ENCODE assay signal across 19 cellular contexts in genomic region chr16:22235839-22236745, GRCh38. TPM values are rescaled to one million over a fixed set of nuclear protein-coding genes. Genes with fewer than 3 reads are reported as not detected.
DNase-seq lines count a peak whose midpoint lies in the region; ATAC-seq, FAIRE-seq and TF ChIP-seq lines count a peak whose summit lies in the region.
"Had no signal": no experiment of that assay in that cellular context is flagged by ENCODE, and none has a peak within 500 bp of the region (broad histone marks: within the 10 kb centered on the region; RNA-seq: fewer than 3 reads in every experiment).

No MANE protein-coding gene starts in this region.

- no peak for TF ChIP-seq RAD21 in K562 (CRISPR knock-in tag; conservative IDR thresholded peaks at IDR 0.05 in 1 of 2, IDR thresholded peaks at IDR 0.05 in 1 of 2)

- no peaks in the 10 kb centered on the region for H3K27me3 ChIP-seq in K562 (ENCODE audit: control insufficient read depth in 2 of 2, insufficient read depth in 2 of 2, low read length in 2 of 2)
- no peaks in the 10 kb centered on the region for H3K27me3 ChIP-seq in right atrium auricular region
- H3K27me3 ChIP-seq in suprapubic skin: no peaks in the 10 kb centered on the region
- H3K27me3 ChIP-seq: BLaER1 had no signal

- no peak overlapping the region for H3K4me2 ChIP-seq in K562 (ENCODE audit: insufficient read depth, low read length)
- H3K4me2 ChIP-seq: BLaER1 had no signal

- H2AFZ ChIP-seq in K562 (ENCODE audit: low read depth, low read length): no peak overlapping the region

- H3K79me2 ChIP-seq in K562 (ENCODE audit: control insufficient read depth, insufficient read depth, low read length): peaks cover 4% of the 10 kb centered on the region; the same call in 2 of the 3 replicates

- H3K4me3 ChIP-seq in K562 (no peak overlapping the region), right atrium auricular region (no peak overlapping the region), suprapubic skin (no peak overlapping the region)
- H3K4me3 ChIP-seq: BLaER1 had no signal

- FAIRE-seq in K562 (lab: Jason Lieb, UNC) (no peak), GM12891 (lab: Jason Lieb, UNC) (no peak)
- FAIRE-seq: endometrium, H1 had no signal

- H3K36me3 ChIP-seq in K562 (ENCODE audit: control insufficient read depth, insufficient read depth, low read length): peaks cover 50% of the 10 kb centered on the region; the same call in 2 of the 3 replicates
- H3K36me3 ChIP-seq in right atrium auricular region: peaks cover 19% of the 10 kb centered on the region
- H3K36me3 ChIP-seq in suprapubic skin: peaks cover 16% of the 10 kb centered on the region

- H3K9me3 ChIP-seq in K562 (replicated peaks; ENCODE audit: control insufficient read depth, insufficient read depth, low read depth, low read length): no peaks in the 10 kb centered on the region
- H3K9me3 ChIP-seq in right atrium auricular region: no peaks in the 10 kb centered on the region
- no peaks in the 10 kb centered on the region for H3K9me3 ChIP-seq in suprapubic skin
- H3K9me3 ChIP-seq: BLaER1 had no signal

- H3K4me1 ChIP-seq in K562 (replicated peaks in 1 of 2; ENCODE audit: control insufficient read depth in 2 of 2, insufficient read depth in 2 of 2, low read length in 2 of 2): peaks cover 4% of the 10 kb centered on the region in 2 experiments; a peak in 3 of 5 replicates
- H3K4me1 ChIP-seq in right atrium auricular region: peaks cover 0 to 28% of the 10 kb centered on the region in 2 donors
- H3K4me1 ChIP-seq in suprapubic skin: peaks cover 79% of the 10 kb centered on the region

- no peak for TF ChIP-seq CTCF in K562 (IDR thresholded peaks at IDR 0.05 in 2 of 3, conservative IDR thresholded peaks at IDR 0.05 in 1 of 3; ENCODE audit: insufficient read depth in 2 of 3, low read depth in 1 of 3, low read length in 3 of 3)
- TF ChIP-seq CTCF in right atrium auricular region (IDR thresholded peaks at IDR 0.05): no peak
- no peak for TF ChIP-seq CTCF in suprapubic skin (IDR thresholded peaks at IDR 0.05)

- ATAC-seq in K562: no peak
- ATAC-seq in HG03196 (IDR thresholded peaks at IDR 0.05; ENCODE audit: unreplicated experiment): no peak
- ATAC-seq: activated CD8-positive, alpha-beta T cell treated with anti-CD3 and anti-CD28 coated beads for 36 hours had no signal

- TF ChIP-seq POLR2A in K562 (conservative IDR thresholded peaks at IDR 0.05) (no peak), suprapubic skin (IDR thresholded peaks at IDR 0.05) (no peak), GM12891 (IDR thresholded peaks at IDR 0.05; ENCODE audit: low read depth, low read length) (no peak)

- no peak for TF ChIP-seq EP300 in K562 (IDR thresholded peaks at IDR 0.05; ENCODE audit: low read length)
- no peak for TF ChIP-seq EP300 in suprapubic skin (IDR thresholded peaks at IDR 0.05)

- BruUV-seq in K562 (replicated peaks; lab: Mats Ljungman, UMichigan): no TSS peak

- H3K9me1 ChIP-seq in K562 (ENCODE audit: control insufficient read depth, insufficient read depth, low read length): no peaks in the 10 kb centered on the region

- DNase-seq in M059J (ENCODE audit: low read depth) (peak; percentile 5), K562 (ENCODE audit: extremely low read depth in 1 of 4, low spot score in 3 of 4) (no peak), right atrium auricular region (ENCODE audit: low spot score) (peak; percentile 75), suprapubic skin (ENCODE audit: low spot score in 2 of 2) (no peak), GM12891 (ENCODE audit: insufficient read length, low spot score) (no peak), NCI-H2171 treated with DMSO at 0.1 percent for 48 hours (lab: John Stamatoyannopoulos, UW) (no peak)
- DNase-seq: activated CD8-positive, alpha-beta T cell treated with anti-CD3 and anti-CD28 coated beads for 36 hours; activated naive CD8-positive, alpha-beta T cell treated with anti-CD3 and anti-CD28 coated beads for 36 hours; activated T-cell treated with anti-CD3 and anti-CD28 coated beads, Interleukin-2, amount 50 U/mL, for 48 hours; glutamatergic neuron; immature natural killer cell; MV-4-11; NCI-H2081 treated with DMSO at 0.1 percent for 48 hours; NCI-H69; substantia nigra had no signal

- WGBS in K562 (ENCODE audit: insufficient coverage, low coverage, missing lambda C conversion rate): 88% methylated on average over 8 of the region's 9 CpGs
- WGBS in suprapubic skin: 60% methylated on average over 9 of the region's 9 CpGs

- no peaks in the 10 kb centered on the region for H4K20me1 ChIP-seq in K562 (replicated peaks; ENCODE audit: control insufficient read depth, insufficient read depth, low read length)
- H4K20me1 ChIP-seq: BLaER1 had no signal

- in situ Hi-C loops in K562 (cut with MboI): no loop called here

- intact Hi-C loops in K562 (cut with micrococcal nuclease): no loop called here

- CTCF ChIA-PET in K562 (lab: Yijun Ruan, JAX; ENCODE audit: low intra/inter-chr PET ratio): no interaction called here

- no peak overlapping the region for H3K9ac ChIP-seq in K562 (ENCODE audit: insufficient read depth in 1 of 2, low read depth in 2 of 2, low read length in 2 of 2)
- H3K9ac ChIP-seq: BLaER1 had no signal

- POLR2A ChIA-PET in K562 (lab: Yijun Ruan, JAX): interaction anchor here (0.6 to 1.1 kb wide), 2 partner anchors 9 to 11 kb away, joined by 3 read pairs; no protein-coding TSS in a partner anchor

- H3K27ac ChIP-seq in K562 (ENCODE audit: extremely low read depth, low read depth, low read length): no peak overlapping the region
- H3K27ac ChIP-seq in right atrium auricular region: no peak overlapping the region
- peak overlapping the region; percentile 52 for H3K27ac ChIP-seq in suprapubic skin
- H3K27ac ChIP-seq: BLaER1 had no signal

TF ChIP-seq in K562, 482 proteins besides CTCF, POLR2A, EP300 and RAD21:
- peak; percentile 76 for TF ChIP-seq CEBPB (tag; IDR thresholded peaks at IDR 0.05)
- peak; percentile 94 for TF ChIP-seq ZNF121 (CRISPR knock-in tag; conservative IDR thresholded peaks at IDR 0.05)
- no peak for TF ChIP-seq CEBPG (CRISPR knock-in tag; IDR thresholded peaks at IDR 0.05)
- peak in 1 of 2 experiments; percentile 29; a peak in 1 of 4 replicates for TF ChIP-seq CEBPG (tag; conservative IDR thresholded peaks at IDR 0.05 in 1 of 2, IDR thresholded peaks at IDR 0.05 in 1 of 2)
- no peak for TF ChIP-seq ELF1 (tag; IDR thresholded peaks at IDR 0.05)
- peak; percentile 48 for TF ChIP-seq RBM25 (IDR thresholded peaks at IDR 0.05; ENCODE audit: low read depth, low read length, severe bottlenecking)
- TF ChIP-seq RAD51 (IDR thresholded peaks at IDR 0.05; ENCODE audit: borderline replicate concordance, low read depth): no peak
- TF ChIP-seq SIN3A (IDR thresholded peaks at IDR 0.05; ENCODE audit: borderline replicate concordance in 2 of 2, control insufficient read depth in 1 of 2, low read depth in 2 of 2, low read length in 2 of 2): no peak

TF ChIP-seq in GM12891, 5 proteins besides CTCF, POLR2A, EP300 and RAD21:
- TF ChIP-seq POLR2AphosphoS5 (IDR thresholded peaks at IDR 0.05; ENCODE audit: low read depth, low read length) (no peak), POU2F2 (IDR thresholded peaks at IDR 0.05; ENCODE audit: low read depth, low read length) (no peak), SPI1 (IDR thresholded peaks at IDR 0.05; ENCODE audit: low read depth, low read length) (no peak), TAF1 (IDR thresholded peaks at IDR 0.05; ENCODE audit: low read depth, low read length) (no peak), PAX5 (IDR thresholded peaks at IDR 0.05; ENCODE audit: insufficient read depth, low read length, severe bottlenecking) (no peak)

RNA-seq across cellular contexts. Expression of gene EEF2K, which starts 30.0 kb away (rescaled TPM):
- total RNA-seq in M059J (2014; rRNA removed; shearing (Covaris generic)): 10.4 and 19.1 TPM in 2 replicates
- total RNA-seq in K562 (2011; cell fraction: chromatin; rRNA removed; ENCODE audit: low replicate concordance): 80.4 and 136 TPM in 2 replicates
- total RNA-seq in K562 (2011; cell fraction: nucleolus; rRNA removed): 75.0 and 81.5 TPM in 2 replicates
- 92.4 and 163 TPM in 2 replicates for total RNA-seq in K562 (2011; cell fraction: nucleoplasm; rRNA removed)
- total RNA-seq in K562 (2014; rRNA removed) (13.1 and 14.8 TPM in 2 replicates), K562 (2014; rRNA removed; fragmentation: Illumina TruSeq; extraction: Trizol) (14.6 and 18.3 TPM in 2 replicates), K562 (2015; rRNA removed; fragmentation: Illumina TruSeq; extraction: Trizol) (12.1 and 12.9 TPM in 2 replicates), K562 (2021) (33.7 and 35.2 TPM in 2 replicates), right atrium auricular region (10 to 100 TPM; 12.9 to 18.9 TPM), suprapubic skin (100 to 1,000 TPM in 1 of 4 donors, 10 to 100 TPM in 3; 50.9 to 194 (median 73.8) TPM)
- polyA plus RNA-seq in K562 (2011; rRNA removed) (12.2 and 13.7 TPM in 2 replicates), K562 (2014; fragmentation: Illumina TruSeq; extraction: Trizol) (23.0 and 26.3 TPM in 2 replicates), K562 (2014; fragmentation: Nextera tagmentation; extraction: Ambion mirVana) (1 to 10 TPM; 3.0 to 3.4 TPM), K562 (2014; rRNA removed) (11.3 and 15.3 TPM in 2 replicates)
- 20.2 and 20.3 TPM in 2 replicates for polyA plus RNA-seq in K562 (2011; cell fraction: cytosol; rRNA removed)
- 32.2 and 38.1 TPM in 2 replicates for polyA plus RNA-seq in K562 (2011; cell fraction: nucleus; rRNA removed)
- polyA plus RNA-seq in K562 (2012): 10.6 and 18.8 TPM in 2 replicates
- 29.6 and 31.7 TPM in 2 replicates for polyA minus RNA-seq in K562 (2011; rRNA and poly(A)+ RNA removed)
- 28.4 and 40.3 TPM in 2 replicates for polyA minus RNA-seq in K562 (2011; cell fraction: cytosol; rRNA and poly(A)+ RNA removed)
- polyA minus RNA-seq in K562 (2011; cell fraction: nucleus; rRNA and poly(A)+ RNA removed): 12.3 and 15.8 TPM in 2 replicates
- polyA plus RNA-seq in GM12891 (2012; ENCODE audit: low read depth, missing spikeins): 8.1 TPM

Comparison
In these comparisons a context has a peak if more than half of its experiments do, and no peak if none do; other contexts are left out.
1. DNase-seq: peak in M059J (single experiment) and right atrium auricular region (single experiment); none in K562 (0 of 4), suprapubic skin (0 of 2), GM12891 (single experiment) and NCI-H2171 treated with DMSO at 0.1 percent for 48 hours (single experiment).